Comparison of ENCODE assay signal across 32 cellular contexts in genomic region chr10:63423489-63423888, GRCh38.
DNase-seq lines count a peak whose midpoint lies in the region; ATAC-seq, FAIRE-seq and TF ChIP-seq lines count a peak whose summit lies in the region.
"Had no signal": no experiment of that assay in that cellular context is flagged by ENCODE, and none has a peak within 500 bp of the region (broad histone marks: within the 10 kb centered on the region; RNA-seq: fewer than 3 reads in every experiment).

No MANE protein-coding gene starts in this region.

- H3K4me3 ChIP-seq in ACC112 (ENCODE audit: low read depth, low read length) (no peak overlapping the region), OCI-LY3 (ENCODE audit: low read length) (peak overlapping the region; percentile 7; the same call in 1 of the 2 replicates)
- H3K4me3 ChIP-seq: gastrocnemius medialis, hepatocyte, PC-9, suprapubic skin had no signal

- H3K27ac ChIP-seq in ACC112 (ENCODE audit: low read depth, low read length) (peak overlapping the region; percentile 7; the same call in 1 of the 2 replicates), OCI-LY3 (ENCODE audit: low read length) (no peak overlapping the region)
- H3K27ac ChIP-seq: hepatocyte, KMS-11, PC-9, suprapubic skin had no signal

- no peaks in the 10 kb centered on the region for H3K36me3 Mint-ChIP-seq in dendritic cell treated with granulocyte-macrophage colony-stimulating factor and Interleukin-4, amounts not matched to agents 40 ng/mL and 50 ng/mL, for 4 days (ENCODE audit: low read depth)
- H3K36me3 Mint-ChIP-seq: naive B cell; stimulated activated effector memory CD8-positive, alpha-beta T cell treated with anti-CD3 and anti-CD28 coated beads, Interleukin-12 subunit alpha, Interleukin-12 subunit beta, amount 100 ng/mL, for 72 hours had no signal

- FAIRE-seq in A204.1 (lab: Jason Lieb, UNC): peak; percentile 21
- FAIRE-seq: GM18507 had no signal

- peak overlapping the region; percentile 1 for H3K4me3 Mint-ChIP-seq in dendritic cell treated with granulocyte-macrophage colony-stimulating factor and Interleukin-4, amounts not matched to agents 40 ng/mL and 50 ng/mL, for 4 days
- H3K4me3 Mint-ChIP-seq: activated CD4-positive, alpha-beta T cell treated with anti-CD3 and anti-CD28 coated beads for 36 hours; CD14-positive monocyte; central memory CD8-positive, alpha-beta T cell; endodermal cell; naive B cell; stimulated activated effector memory CD8-positive, alpha-beta T cell treated with anti-CD3 and anti-CD28 coated beads, Interleukin-12 subunit alpha, Interleukin-12 subunit beta, amount 100 ng/mL, for 72 hours had no signal

- no peaks in the 10 kb centered on the region for H3K36me3 ChIP-seq in ACC112 (ENCODE audit: insufficient read depth, low read length)
- no peaks in the 10 kb centered on the region for H3K36me3 ChIP-seq in OCI-LY3 (replicated peaks; ENCODE audit: low read depth, low read length)
- H3K36me3 ChIP-seq: gastrocnemius medialis, suprapubic skin had no signal

- peak overlapping the region; percentile 47 for H3K27ac Mint-ChIP-seq in dendritic cell treated with granulocyte-macrophage colony-stimulating factor and Interleukin-4, amounts not matched to agents 40 ng/mL and 50 ng/mL, for 4 days
- H3K27ac Mint-ChIP-seq: activated CD4-positive, alpha-beta T cell treated with anti-CD3 and anti-CD28 coated beads for 36 hours; endodermal cell; stimulated activated effector memory CD8-positive, alpha-beta T cell treated with anti-CD3 and anti-CD28 coated beads, Interleukin-12 subunit alpha, Interleukin-12 subunit beta, amount 100 ng/mL, for 72 hours had no signal

- intact Hi-C loops in dendritic cell treated with granulocyte-macrophage colony-stimulating factor and Interleukin-4, amounts not matched to agents 40 ng/mL and 50 ng/mL, for 4 days (cut with micrococcal nuclease): no loop called here

- no peak for TF ChIP-seq CTCF in OCI-LY3 (IDR thresholded peaks at IDR 0.05; ENCODE audit: low read depth, low read length)
- no peak for TF ChIP-seq CTCF in GM10266 (IDR thresholded peaks at IDR 0.05; ENCODE audit: control insufficient read depth, insufficient read depth, low read depth, missing control alignments)

- DNase-seq in NCI-H146 treated with DMSO at 0.1 percent for 48 hours (lab: John Stamatoyannopoulos, UW; ENCODE audit: unreplicated experiment) (no peak), GM10266 (ENCODE audit: extremely low spot score) (no peak)
- DNase-seq: activated CD4-positive, alpha-beta T cell treated with anti-CD3 and anti-CD28 coated beads for 36 hours; activated CD8-positive, alpha-beta memory T cell treated with anti-CD3 and anti-CD28 coated beads for 24 hours; activated gamma-delta T cell treated with Interleukin-2 at 50 U/mL for 16 hours; DMS 273 treated with DMSO at 0.1 percent for 48 hours; endodermal cell; gastrocnemius medialis; H7; kidney glomerular epithelial cell; MM.1S; naive B cell; NCI-H1417; NCI-H2029 treated with DMSO at 0.1 percent for 48 hours; NCI-H524 treated with DMSO at 0.1 percent for 48 hours; occipital lobe; PC-9 had no signal

- H3K9me3 ChIP-seq in OCI-LY3 (ENCODE audit: insufficient read depth, low read length): no peaks in the 10 kb centered on the region
- H3K9me3 ChIP-seq: gastrocnemius medialis, suprapubic skin had no signal

- H2AFZ ChIP-seq in ACC112 (ENCODE audit: low read length, unreplicated experiment): no peak overlapping the region
- no peak overlapping the region for H2AFZ ChIP-seq in OCI-LY3 (ENCODE audit: low read depth, low read length)
- H2AFZ ChIP-seq: hepatocyte, PC-9 had no signal

- H3K9me3 Mint-ChIP-seq in dendritic cell treated with granulocyte-macrophage colony-stimulating factor and Interleukin-4, amounts not matched to agents 40 ng/mL and 50 ng/mL, for 4 days: no peaks in the 10 kb centered on the region
- H3K9me3 Mint-ChIP-seq: CD14-positive monocyte; central memory CD8-positive, alpha-beta T cell; endodermal cell; naive B cell; stimulated activated effector memory CD8-positive, alpha-beta T cell treated with anti-CD3 and anti-CD28 coated beads, Interleukin-12 subunit alpha, Interleukin-12 subunit beta, amount 100 ng/mL, for 72 hours had no signal

- ATAC-seq in GM18861 (IDR thresholded peaks at IDR 0.05; ENCODE audit: unreplicated experiment) (no peak), HG03095 (IDR thresholded peaks at IDR 0.05; ENCODE audit: unreplicated experiment) (no peak)
- ATAC-seq: activated CD4-positive, alpha-beta T cell treated with anti-CD3 and anti-CD28 coated beads for 36 hours; gastrocnemius medialis; Right ventricle myocardium inferior; SK-N-SH treated with all-trans-retinoic acid at 6 μM for 48 hours; stimulated activated effector memory CD8-positive, alpha-beta T cell treated with anti-CD3 and anti-CD28 coated beads, Interleukin-12 subunit alpha, Interleukin-12 subunit beta, amount 100 ng/mL, for 72 hours had no signal

- no peaks in the 10 kb centered on the region for H3K27me3 ChIP-seq in ACC112 (ENCODE audit: insufficient read depth, low read length)
- no peaks in the 10 kb centered on the region for H3K27me3 ChIP-seq in OCI-LY3 (ENCODE audit: low read depth, low read length)
- H3K27me3 ChIP-seq: gastrocnemius medialis, hepatocyte, suprapubic skin had no signal

- peaks cover 89% of the 10 kb centered on the region for H3K79me2 ChIP-seq in ACC112 (ENCODE audit: control insufficient read depth, insufficient read depth, low read length, unreplicated experiment)
- H3K79me2 ChIP-seq in OCI-LY3 (ENCODE audit: low read length): peaks cover 27% of the 10 kb centered on the region

- H3K4me1 ChIP-seq in ACC112 (ENCODE audit: control insufficient read depth, insufficient read depth, low read length, unreplicated experiment): peaks cover 12% of the 10 kb centered on the region
- peaks cover 32% of the 10 kb centered on the region for H3K4me1 ChIP-seq in OCI-LY3 (ENCODE audit: low read length)
- H3K4me1 ChIP-seq: suprapubic skin had no signal

- no peak overlapping the region for H3K9ac ChIP-seq in OCI-LY3 (ENCODE audit: low read length)
- H3K9ac ChIP-seq: KMS-11 had no signal

- peaks cover 22% of the 10 kb centered on the region for H3K4me1 Mint-ChIP-seq in dendritic cell treated with granulocyte-macrophage colony-stimulating factor and Interleukin-4, amounts not matched to agents 40 ng/mL and 50 ng/mL, for 4 days (ENCODE audit: low read depth)

- H3K27me3 Mint-ChIP-seq in dendritic cell treated with granulocyte-macrophage colony-stimulating factor and Interleukin-4, amounts not matched to agents 40 ng/mL and 50 ng/mL, for 4 days: no peaks in the 10 kb centered on the region
- H3K27me3 Mint-ChIP-seq: activated CD4-positive, alpha-beta T cell treated with anti-CD3 and anti-CD28 coated beads for 36 hours; central memory CD8-positive, alpha-beta T cell; naive B cell had no signal

- H4K20me1 ChIP-seq in OCI-LY3 (ENCODE audit: insufficient read depth, low read length): no peaks in the 10 kb centered on the region

- peak overlapping the region; percentile 26 for H3K4me2 ChIP-seq in OCI-LY3 (ENCODE audit: low read length)
- H3K4me2 ChIP-seq: hepatocyte, KMS-11, PC-9 had no signal
